Comparison of ENCODE assay signal across 1 cellular context in the genomic region with DNA sequence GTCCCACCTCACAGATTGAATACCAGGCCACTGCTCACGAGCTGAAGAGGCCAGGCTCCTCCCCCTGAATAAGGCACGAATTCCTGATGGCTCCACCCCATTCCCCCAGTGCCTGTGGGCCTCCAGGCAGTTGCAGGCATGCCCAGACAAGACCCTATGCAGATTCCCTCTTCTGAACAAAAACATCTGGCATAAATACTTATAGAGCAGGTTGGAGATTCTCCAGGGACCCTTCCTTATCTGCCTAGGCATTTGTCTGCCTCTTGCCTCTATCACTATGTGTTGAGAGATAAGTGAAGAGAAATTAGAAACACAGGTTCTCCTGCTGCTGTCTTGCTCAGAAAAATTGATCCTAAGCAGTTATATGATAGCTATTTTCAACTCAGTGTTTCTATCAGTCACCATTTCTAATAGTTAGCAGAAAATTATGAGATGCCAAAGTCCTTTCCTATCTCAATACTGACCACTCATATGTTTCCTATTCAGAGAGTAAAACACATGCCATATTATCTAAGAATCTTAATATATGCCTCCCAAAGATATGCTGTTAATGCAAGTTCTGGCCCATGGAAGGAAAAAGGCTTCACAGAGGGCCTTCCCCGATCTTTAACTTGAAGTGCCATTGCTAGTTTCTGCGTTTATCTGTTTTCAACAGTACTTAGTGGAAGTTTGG.
TF ChIP-seq lines count a peak whose summit lies in the region.

No MANE protein-coding gene starts in this region.

TF ChIP-seq in GM23338, 12 proteins besides CTCF, POLR2A, EP300 and RAD21 (continued from another document):
- TF ChIP-seq ZNF462 (CRISPR knock-in tag; IDR thresholded peaks at IDR 0.05) (no peak), ZNF331 (CRISPR knock-in tag; IDR thresholded peaks at IDR 0.05; ENCODE audit: low read depth) (no peak), STAT1 (IDR thresholded peaks at IDR 0.05; ENCODE audit: unreplicated experiment) (no peak), EZH2 (IDR thresholded peaks at IDR 0.05; ENCODE audit: low read depth, unreplicated experiment) (no peak), NANOG (IDR thresholded peaks at IDR 0.05; ENCODE audit: borderline replicate concordance) (no peak), JUNB (IDR thresholded peaks at IDR 0.05; ENCODE audit: unreplicated experiment) (no peak), EZH2phosphoT487 (IDR thresholded peaks at IDR 0.05; ENCODE audit: unreplicated experiment) (no peak)
- TF ChIP-seq, protein P1, sequence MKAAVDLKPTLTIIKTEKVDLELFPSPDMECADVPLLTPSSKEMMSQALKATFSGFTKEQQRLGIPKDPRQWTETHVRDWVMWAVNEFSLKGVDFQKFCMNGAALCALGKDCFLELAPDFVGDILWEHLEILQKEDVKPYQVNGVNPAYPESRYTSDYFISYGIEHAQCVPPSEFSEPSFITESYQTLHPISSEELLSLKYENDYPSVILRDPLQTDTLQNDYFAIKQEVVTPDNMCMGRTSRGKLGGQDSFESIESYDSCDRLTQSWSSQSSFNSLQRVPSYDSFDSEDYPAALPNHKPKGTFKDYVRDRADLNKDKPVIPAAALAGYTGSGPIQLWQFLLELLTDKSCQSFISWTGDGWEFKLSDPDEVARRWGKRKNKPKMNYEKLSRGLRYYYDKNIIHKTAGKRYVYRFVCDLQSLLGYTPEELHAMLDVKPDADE (IDR thresholded peaks at IDR 0.05) = no peak
